8 cellular contexts compared by ENCODE assay signal in the genomic region with DNA sequence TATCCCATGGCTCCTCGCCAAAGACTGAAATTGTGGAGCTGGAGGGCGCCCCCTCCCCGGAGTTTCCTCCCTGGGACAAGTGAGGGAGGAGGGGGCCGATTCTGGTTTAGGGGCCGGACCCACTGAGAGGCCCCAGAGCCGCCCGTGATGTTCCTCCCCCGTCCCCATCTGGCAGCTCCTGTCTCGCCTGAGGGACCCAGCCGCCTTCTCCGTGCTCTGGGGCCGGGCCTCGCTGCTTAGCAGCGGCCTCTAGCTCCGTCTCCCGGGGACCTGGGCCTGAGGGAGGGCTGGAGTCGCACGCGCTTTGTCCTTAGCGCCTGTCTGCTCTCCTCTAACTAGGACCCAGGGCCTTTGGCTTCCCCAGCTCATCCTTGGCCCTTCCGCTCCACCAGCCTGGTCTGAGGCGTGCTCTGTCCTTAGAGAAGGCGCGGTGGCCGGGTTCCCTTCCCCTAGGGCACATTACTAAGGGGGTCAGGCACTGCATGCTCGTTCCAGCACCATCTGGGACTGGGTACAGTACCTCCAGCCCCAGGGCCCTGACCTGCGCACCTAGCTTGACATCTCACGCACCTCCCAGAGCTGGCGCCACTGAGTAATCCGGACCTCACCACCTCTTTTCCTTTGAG. TPM values are rescaled to one million over a fixed set of nuclear protein-coding genes. Genes with fewer than 3 reads are reported as not detected.
DNase-seq lines count a peak whose midpoint lies in the region; ATAC-seq and TF ChIP-seq lines count a peak whose summit lies in the region.
"Had no signal": no experiment of that assay in that cellular context is flagged by ENCODE, and none has a peak within 500 bp of the region (broad histone marks: within the 10 kb centered on the region; RNA-seq: fewer than 3 reads in every experiment).

No MANE protein-coding gene starts in this region.

- H3K36me3 Mint-ChIP-seq in immature natural killer cell = peaks cover 30 to 52% (median 33%) of the 10 kb centered on the region in 3 donors
- no peaks in the 10 kb centered on the region for H3K36me3 Mint-ChIP-seq in stimulated activated effector memory CD8-positive, alpha-beta T cell treated with anti-CD3 and anti-CD28 coated beads, Interleukin-12 subunit alpha, Interleukin-12 subunit beta, amount 100 ng/mL, for 72 hours

- H3K4me1 Mint-ChIP-seq in immature natural killer cell = peaks cover 36 to 44% of the 10 kb centered on the region in 2 donors
- peaks cover 64% of the 10 kb centered on the region for H3K4me1 Mint-ChIP-seq in stimulated activated effector memory CD8-positive, alpha-beta T cell treated with anti-CD3 and anti-CD28 coated beads, Interleukin-12 subunit alpha, Interleukin-12 subunit beta, amount 100 ng/mL, for 72 hours

- H3K4me3 ChIP-seq in HL-60 (replicated peaks; ENCODE audit: insufficient read depth, low read length) = peak overlapping the region; percentile 29
- peak overlapping the region; percentile 39 for H3K4me3 ChIP-seq in brain microvascular endothelial cell (ENCODE audit: low read depth, low read length)
- no peak overlapping the region for H3K4me3 ChIP-seq in HAP-1

- peaks cover 0 to 6% (median 6%) of the 10 kb centered on the region in 3 donors for H3K27me3 Mint-ChIP-seq in immature natural killer cell (ENCODE audit: low read depth in 3 of 3)

- in situ Hi-C loops in brain microvascular endothelial cell (cut with HindIII; ENCODE audit: low pct_ligation_motif_present, low sequenced_read_pairs) = no loop called here
- in situ Hi-C loops in HAP-1 (cut with MboI; ENCODE audit: low sequenced_read_pairs) = no loop called here

- peaks cover 24% of the 10 kb centered on the region for H3K36me3 ChIP-seq in brain microvascular endothelial cell (replicated peaks)
- H3K36me3 ChIP-seq in HAP-1 (replicated peaks) = peaks cover 10% of the 10 kb centered on the region

- TF ChIP-seq CTCF in HL-60 (IDR thresholded peaks at IDR 0.05; ENCODE audit: insufficient read depth, low read length) (no peak), brain microvascular endothelial cell (IDR thresholded peaks at IDR 0.05; ENCODE audit: low read depth, low read length, missing control alignments) (no peak)

- no peak for ATAC-seq in stimulated activated effector memory CD8-positive, alpha-beta T cell treated with anti-CD3 and anti-CD28 coated beads, Interleukin-12 subunit alpha, Interleukin-12 subunit beta, amount 100 ng/mL, for 72 hours
- ATAC-seq in HG03457 (IDR thresholded peaks at IDR 0.05; ENCODE audit: unreplicated experiment) = no peak

- no peaks in the 10 kb centered on the region for H3K4me1 ChIP-seq in HAP-1

- no peaks in the 10 kb centered on the region for H3K9me3 ChIP-seq in HAP-1

- peak overlapping the region in 3 of 5 donors; percentile 23 to 58 (median 40) for H3K4me3 Mint-ChIP-seq in immature natural killer cell
- H3K4me3 Mint-ChIP-seq in stimulated activated effector memory CD8-positive, alpha-beta T cell treated with anti-CD3 and anti-CD28 coated beads, Interleukin-12 subunit alpha, Interleukin-12 subunit beta, amount 100 ng/mL, for 72 hours = peak overlapping the region; percentile 17

- H3K27ac ChIP-seq in HL-60 (replicated peaks) (peak overlapping the region; percentile 31), brain microvascular endothelial cell (no peak overlapping the region)

- H3K27me3 ChIP-seq in HL-60 (ENCODE audit: insufficient read depth, poor library complexity, severe bottlenecking) = no peaks in the 10 kb centered on the region
- H3K27me3 ChIP-seq in brain microvascular endothelial cell (replicated peaks) = peaks cover 11% of the 10 kb centered on the region
- peaks cover 7% of the 10 kb centered on the region; the same call in 1 of the 2 replicates for H3K27me3 ChIP-seq in HAP-1 (ENCODE audit: low read depth)

- no peak overlapping the region for H3K27ac Mint-ChIP-seq in immature natural killer cell
- H3K27ac Mint-ChIP-seq in stimulated activated effector memory CD8-positive, alpha-beta T cell treated with anti-CD3 and anti-CD28 coated beads, Interleukin-12 subunit alpha, Interleukin-12 subunit beta, amount 100 ng/mL, for 72 hours = no peak overlapping the region

- peaks cover 0 to 5% (median 0%) of the 10 kb centered on the region in 6 donors for H3K9me3 Mint-ChIP-seq in immature natural killer cell
- no peaks in the 10 kb centered on the region for H3K9me3 Mint-ChIP-seq in stimulated activated effector memory CD8-positive, alpha-beta T cell treated with anti-CD3 and anti-CD28 coated beads, Interleukin-12 subunit alpha, Interleukin-12 subunit beta, amount 100 ng/mL, for 72 hours

- peak in 1 of 2 experiments; percentile 63 for DNase-seq in HL-60 (ENCODE audit: low read depth in 1 of 2, low spot score in 1 of 2)
- DNase-seq in brain microvascular endothelial cell = no peak
- no peak for DNase-seq in immature natural killer cell
- DNase-seq in stimulated activated effector memory CD8-positive, alpha-beta T cell treated with anti-CD3 and anti-CD28 coated beads, Interleukin-12 subunit alpha, Interleukin-12 subunit beta, amount 100 ng/mL, for 72 hours (ENCODE audit: low spot score in 2 of 2) = no peak
- DNase-seq in HAP-1 (ENCODE audit: low spot score in 2 of 2) = no peak
- DNase-seq in EL = no peak
- DNase-seq: RPMI8226 had no signal

RNA-seq across cellular contexts. Expression of gene SLC12A5, which starts 29.8 kb away (rescaled TPM):
- polyA plus RNA-seq in immature natural killer cell = 1 to 10 TPM in 2 of 3 donors, not detected in 1; 1.0 to 1.8 TPM

RNA-seq across cellular contexts. Expression of gene NCOA5, which starts 31.0 kb away (rescaled TPM):
- polyA plus RNA-seq in immature natural killer cell = 10 to 100 TPM; 12.9 to 30.7 (median 14.0) TPM

RNA-seq across cellular contexts. Expression of gene MMP9, which starts 50.1 kb away (rescaled TPM):
- under 1 TPM in 1 of 3 donors, not detected in 2; 0.09 TPM for polyA plus RNA-seq in immature natural killer cell

RNA-seq across cellular contexts. Expression of gene CD40, which starts 59.3 kb away (rescaled TPM):
- polyA plus RNA-seq in immature natural killer cell = 1 to 10 TPM; 4.3 to 8.3 (median 7.0) TPM
